21 cellular contexts compared by ENCODE assay signal in genomic region chr1:40879487-40880175, GRCh38.
"Had no signal": no experiment of that assay in that cellular context is flagged by ENCODE, and none has a peak within 500 bp of the region (broad histone marks: within the 10 kb centered on the region; RNA-seq: fewer than 3 reads in every experiment).

No MANE protein-coding gene starts in this region.

- H3K27ac Mint-ChIP-seq: activated CD8-positive, alpha-beta memory T cell treated with anti-CD3 and anti-CD28 coated beads, Interleukin-2, amount 10 ng/mL, durations not matched to agents 7 days and 5 days; activated naive CD4-positive, alpha-beta T cell treated with anti-CD3 and anti-CD28 coated beads for 36 hours; activated T-helper 2 cell treated with anti-CD3 and anti-CD28 coated beads, Interferon-gamma antibody, Interleukin-2, Interleukin-4, amounts not matched to agents 10 μg/mL and 5 μg/mL and 100 μg/mL, durations not matched to agents 14 hours and 24 hours and 36 hours; naive thymus-derived CD4-positive, alpha-beta T cell; stimulated activated naive B cell treated with anti-CD40 and anti-IgM and Interleukin-4, amounts not matched to agents 10 μg/mL and 1 μg/mL and 100 μg/mL, for 72 hours had no signal

- DNase-seq: activated CD4-positive, alpha-beta T cell treated with anti-CD3 and anti-CD28 coated beads, Interleukin-2, amount 50 U/mL, for 48 hours; activated CD8-positive, alpha-beta memory T cell treated with anti-CD3 and anti-CD28 coated beads, Interleukin-2, amount 10 ng/mL, durations not matched to agents 7 days and 5 days; activated naive CD4-positive, alpha-beta T cell treated with anti-CD3 and anti-CD28 coated beads for 36 hours; activated T-cell treated with anti-CD3 and anti-CD28 coated beads, Interleukin-2, amount 50 U/mL, for 1 hour; dorsolateral prefrontal cortex; heart right ventricle; left colon; naive thymus-derived CD4-positive, alpha-beta T cell; stimulated activated CD4-positive, alpha-beta T cell treated with anti-CD3 and anti-CD28 coated beads, Interleukin-15, amount 100 ng/mL, for 24 hours; stimulated activated CD4-positive, alpha-beta T cell treated with anti-CD3 and anti-CD28 coated beads, Interleukin-4, amount 100 ng/mL, for 1 hour; stimulated activated naive B cell treated with anti-CD40 and anti-IgM and Interleukin-4, amounts not matched to agents 10 μg/mL and 1 μg/mL and 100 μg/mL, for 72 hours; substantia nigra; WERI-Rb-1 had no signal

- H3K27ac ChIP-seq: cardiac muscle cell, dorsolateral prefrontal cortex, gastroesophageal sphincter, heart right ventricle, right atrium auricular region, tibial nerve, vagina, WERI-Rb-1 had no signal

- H3K27me3 ChIP-seq: vagina had no signal

- H3K36me3 ChIP-seq: cardiac muscle cell, gastroesophageal sphincter, heart right ventricle, right atrium auricular region, tibial nerve, vagina, WERI-Rb-1 had no signal

- H3K4me3 Mint-ChIP-seq: activated CD8-positive, alpha-beta memory T cell treated with anti-CD3 and anti-CD28 coated beads, Interleukin-2, amount 10 ng/mL, durations not matched to agents 7 days and 5 days; activated naive CD4-positive, alpha-beta T cell treated with anti-CD3 and anti-CD28 coated beads for 36 hours; naive thymus-derived CD4-positive, alpha-beta T cell; stimulated activated naive B cell treated with anti-CD40 and anti-IgM and Interleukin-4, amounts not matched to agents 10 μg/mL and 1 μg/mL and 100 μg/mL, for 72 hours had no signal

- H3K4me3 ChIP-seq: cardiac muscle cell, dorsolateral prefrontal cortex, gastroesophageal sphincter, heart right ventricle, lung, right atrium auricular region, skin epidermis, tibial nerve, vagina had no signal

- H3K9me3 ChIP-seq: vagina had no signal

- ATAC-seq: activated CD8-positive, alpha-beta memory T cell treated with anti-CD3 and anti-CD28 coated beads, Interleukin-2, amount 10 ng/mL, durations not matched to agents 7 days and 5 days; gastroesophageal sphincter; heart right ventricle; left colon; naive thymus-derived CD4-positive, alpha-beta T cell; stimulated activated naive B cell treated with anti-CD40 and anti-IgM and Interleukin-4, amounts not matched to agents 10 μg/mL and 1 μg/mL and 100 μg/mL, for 72 hours had no signal
